Comparison of ENCODE assay signal across 8 cellular contexts in the genomic region with DNA sequence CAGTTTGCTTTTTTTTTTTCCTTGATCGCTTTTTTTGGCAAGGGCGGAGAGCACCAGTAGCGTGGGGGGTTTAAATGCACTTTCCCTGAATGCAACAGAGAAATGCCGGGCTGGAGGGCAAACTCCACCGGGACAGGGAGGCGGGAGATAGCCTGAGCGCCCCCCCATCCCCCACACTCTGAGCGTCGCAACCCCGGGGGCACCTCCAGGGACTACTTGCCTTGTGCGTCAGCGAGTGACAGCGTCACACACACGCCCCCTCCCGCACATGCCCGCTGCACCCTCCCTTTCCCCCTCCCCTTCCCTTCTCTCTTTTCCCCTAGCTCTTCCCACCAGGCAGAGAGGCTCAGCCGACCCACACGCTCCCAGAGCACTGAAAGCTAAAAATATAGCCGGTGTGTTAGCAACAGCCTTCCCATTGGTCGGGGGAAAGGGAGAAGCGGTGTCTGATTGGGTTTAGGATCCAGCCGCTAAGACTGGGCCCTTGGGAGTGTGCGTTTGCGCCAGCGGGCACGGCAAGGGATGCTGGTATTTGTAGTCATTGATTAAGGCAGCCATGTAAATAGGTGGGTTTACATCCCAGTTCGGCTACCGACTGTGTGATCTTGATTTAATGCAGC. TPM values are rescaled to one million over a fixed set of nuclear protein-coding genes. Genes with fewer than 3 reads are reported as not detected.
A peak's percentile ranks its signal among the peaks of the same experiment; 100 is the strongest.
DNase-seq lines count a peak whose midpoint lies in the region; ATAC-seq and TF ChIP-seq lines count a peak whose summit lies in the region.

No MANE protein-coding gene starts in this region.

- H3K36me3 ChIP-seq in CD4-positive, CD25-positive, alpha-beta regulatory T cell (ENCODE audit: control insufficient read depth, insufficient read depth, low read length) = no peaks in the 10 kb centered on the region

- H3K36me3 Mint-ChIP-seq in CD4-positive, CD25-positive, alpha-beta regulatory T cell = peaks cover 3% of the 10 kb centered on the region
- peaks cover 55% of the 10 kb centered on the region for H3K36me3 Mint-ChIP-seq in effector memory CD8-positive, alpha-beta T cell (ENCODE audit: insufficient read depth)

- H3K9me3 Mint-ChIP-seq in CD4-positive, CD25-positive, alpha-beta regulatory T cell = peaks cover 0 to 2% (median 0%) of the 10 kb centered on the region in 7 donors
- H3K9me3 Mint-ChIP-seq in effector memory CD8-positive, alpha-beta T cell = no peaks in the 10 kb centered on the region

- H3K9me3 ChIP-seq in CD4-positive, CD25-positive, alpha-beta regulatory T cell (ENCODE audit: control insufficient read depth in 2 of 2, low read length in 2 of 2) = no peaks in the 10 kb centered on the region

- ATAC-seq in CD4-positive, CD25-positive, alpha-beta regulatory T cell (ENCODE audit: low read depth in 2 of 2) = peak; percentile 78 to 79
- peak; percentile 69 for ATAC-seq in effector memory CD8-positive, alpha-beta T cell (replicated peaks)

- TF ChIP-seq CTCF in GM20000 (IDR thresholded peaks at IDR 0.05; ENCODE audit: extremely low read depth, missing control alignments) = no peak

- peak overlapping the region; percentile 95 for H3K27ac ChIP-seq in CD4-positive, CD25-positive, alpha-beta regulatory T cell (ENCODE audit: insufficient read depth, low read length, poor library complexity, severe bottlenecking)

- H3K27ac Mint-ChIP-seq in CD4-positive, CD25-positive, alpha-beta regulatory T cell = peak overlapping the region; percentile 82 to 99 (median 95)
- H3K27ac Mint-ChIP-seq in effector memory CD8-positive, alpha-beta T cell = peak overlapping the region; percentile 91 to 96

- peak overlapping the region; percentile 90 to 97 (median 96) for H3K4me3 Mint-ChIP-seq in CD4-positive, CD25-positive, alpha-beta regulatory T cell
- peak overlapping the region; percentile 84 to 99 for H3K4me3 Mint-ChIP-seq in effector memory CD8-positive, alpha-beta T cell

- peaks cover 28% of the 10 kb centered on the region for H3K4me1 ChIP-seq in CD4-positive, CD25-positive, alpha-beta regulatory T cell (ENCODE audit: control insufficient read depth, insufficient read depth, low read length, poor library complexity, severe bottlenecking)

- H3K4me1 Mint-ChIP-seq in CD4-positive, CD25-positive, alpha-beta regulatory T cell = peaks cover 0 to 21% (median 11%) of the 10 kb centered on the region in 4 donors
- peaks cover 29 to 30% of the 10 kb centered on the region in 2 donors for H3K4me1 Mint-ChIP-seq in effector memory CD8-positive, alpha-beta T cell (ENCODE audit: low read depth in 2 of 2)

- peak overlapping the region; percentile 79 for H3K4me3 ChIP-seq in CD4-positive, CD25-positive, alpha-beta regulatory T cell (ENCODE audit: low read depth, low read length)

- DNase-seq in CD4-positive, CD25-positive, alpha-beta regulatory T cell = peak; percentile 87 to 98 (median 93)
- DNase-seq in GM20000 (ENCODE audit: low spot score) (peak; percentile 90), HT1080 (ENCODE audit: low read depth) (peak; percentile 99), NOMO-1 (lab: John Stamatoyannopoulos, UW; ENCODE audit: unreplicated experiment in 2 of 2) (peak; percentile 98 to 99), medulla oblongata (ENCODE audit: extremely low spot score) (peak; percentile 100)
- peak; percentile 54 to 77 (median 75) for DNase-seq in activated CD8-positive, alpha-beta memory T cell treated with anti-CD3 and anti-CD28 coated beads for 48 hours (ENCODE audit: low read depth in 2 of 3, low spot score in 2 of 3)
- peak; percentile 81 to 85 (median 85) for DNase-seq in effector memory CD8-positive, alpha-beta T cell
- peak; percentile 83 to 88 (median 85) for DNase-seq in stimulated activated CD4-positive, alpha-beta T cell treated with anti-CD3 and anti-CD28 coated beads, TNF-alpha, amount 100 ng/mL, for 48 hours (ENCODE audit: low read depth in 3 of 3)

- peaks cover 10% of the 10 kb centered on the region for H3K27me3 Mint-ChIP-seq in CD4-positive, CD25-positive, alpha-beta regulatory T cell
- no peaks in the 10 kb centered on the region for H3K27me3 Mint-ChIP-seq in effector memory CD8-positive, alpha-beta T cell

- no peaks in the 10 kb centered on the region for H3K27me3 ChIP-seq in CD4-positive, CD25-positive, alpha-beta regulatory T cell (ENCODE audit: control insufficient read depth, insufficient read depth, low read length)

RNA-seq across cellular contexts. Expression of a gene that starts 1.7 kb away (rescaled TPM):
- 32.0 TPM for total RNA-seq in CD4-positive, CD25-positive, alpha-beta regulatory T cell
- polyA plus RNA-seq in CD4-positive, CD25-positive, alpha-beta regulatory T cell = 10 to 100 TPM; 16.3 to 18.0 (median 17.6) TPM
- 14.2 and 23.8 TPM in 2 replicates for total RNA-seq in HT1080 (2014; rRNA removed; shearing (Covaris generic))
- 19.7 and 22.2 TPM in 2 replicates for polyA plus RNA-seq in HT1080 (2015; cell fraction: cytosol; rRNA removed)
- polyA plus RNA-seq in HT1080 (2015; cell fraction: nucleus; rRNA removed) = 24.3 and 27.7 TPM in 2 replicates

RNA-seq across cellular contexts. Expression of a gene that starts 20.2 kb away (rescaled TPM):
- 40.7 TPM for total RNA-seq in CD4-positive, CD25-positive, alpha-beta regulatory T cell
- polyA plus RNA-seq in CD4-positive, CD25-positive, alpha-beta regulatory T cell = 10 to 100 TPM; 22.6 to 33.5 (median 25.7) TPM
- 147 and 167 TPM in 2 replicates for total RNA-seq in HT1080 (2014; rRNA removed; shearing (Covaris generic))
- 93.1 and 101 TPM in 2 replicates for polyA plus RNA-seq in HT1080 (2015; cell fraction: cytosol; rRNA removed)
- 46.5 and 48.6 TPM in 2 replicates for polyA plus RNA-seq in HT1080 (2015; cell fraction: nucleus; rRNA removed)

RNA-seq across cellular contexts. Expression of a gene that starts 20.6 kb away (rescaled TPM):
- 87.5 TPM for total RNA-seq in CD4-positive, CD25-positive, alpha-beta regulatory T cell
- polyA plus RNA-seq in CD4-positive, CD25-positive, alpha-beta regulatory T cell = 10 to 100 TPM; 64.3 to 76.4 (median 67.0) TPM
- 75.6 and 86.8 TPM in 2 replicates for total RNA-seq in HT1080 (2014; rRNA removed; shearing (Covaris generic))
- 69.2 and 73.7 TPM in 2 replicates for polyA plus RNA-seq in HT1080 (2015; cell fraction: cytosol; rRNA removed)
- 152 and 174 TPM in 2 replicates for polyA plus RNA-seq in HT1080 (2015; cell fraction: nucleus; rRNA removed)

Comparison
In these comparisons a context has a peak if more than half of its experiments do, and no peak if none do; other contexts are left out.
1. Peak in every context shown above with its lines: DNase-seq, ATAC-seq, H3K4me3 ChIP-seq and H3K27ac ChIP-seq.